Comparison of ENCODE assay signal across 15 cellular contexts in genomic region chr16:81449241-81449640, GRCh38. TPM values are rescaled to one million over a fixed set of nuclear protein-coding genes. Genes with fewer than 3 reads are reported as not detected.
DNase-seq lines count a peak whose midpoint lies in the region; ATAC-seq and TF ChIP-seq lines count a peak whose summit lies in the region.
"Had no signal": no experiment of that assay in that cellular context is flagged by ENCODE, and none has a peak within 500 bp of the region (broad histone marks: within the 10 kb centered on the region; RNA-seq: fewer than 3 reads in every experiment).

No MANE protein-coding gene starts in this region.

- no peaks in the 10 kb centered on the region for H3K9me3 Mint-ChIP-seq in brain
- H3K9me3 Mint-ChIP-seq in naive thymus-derived CD8-positive, alpha-beta T cell, result peaks cover 0 to 2% (median 0%) of the 10 kb centered on the region in 9 donors

- H3K27ac Mint-ChIP-seq in brain, result peak overlapping the region; percentile 79 to 99 (median 92)
- peak overlapping the region; percentile 60 to 94 (median 87) for H3K27ac Mint-ChIP-seq in naive thymus-derived CD8-positive, alpha-beta T cell

- peak overlapping the region; percentile 85 to 97 (median 95) for H3K4me3 Mint-ChIP-seq in brain
- H3K4me3 Mint-ChIP-seq in naive thymus-derived CD8-positive, alpha-beta T cell, result peak overlapping the region; percentile 2 to 95 (median 62)

- ATAC-seq in naive thymus-derived CD8-positive, alpha-beta T cell, result no peak
- no peak for ATAC-seq in HG02840 (IDR thresholded peaks at IDR 0.05; ENCODE audit: low FRiP score, unreplicated experiment)
- no peak for ATAC-seq in HG03378 (IDR thresholded peaks at IDR 0.05; ENCODE audit: unreplicated experiment)
- ATAC-seq in HG02885 (IDR thresholded peaks at IDR 0.05; ENCODE audit: poor library complexity, unreplicated experiment), result no peak

- peak overlapping the region; percentile 93 to 99 (median 97) for H3K4me2 ChIP-seq in BLaER1 treated with 17β-estradiol and CSF1 and Interleukin-3, amounts not matched to agents 10 nM and 100 nM

- H3K9ac ChIP-seq in BLaER1 treated with 17β-estradiol and CSF1 and Interleukin-3, amounts not matched to agents 10 nM and 100 nM, result peak overlapping the region in 2 of 11 experiments; percentile 94 to 97; a peak in 3 of 22 replicates
- H3K9ac ChIP-seq in HUES48 (ENCODE audit: low read depth, low read length), result no peak overlapping the region

- peaks cover 60 to 76% (median 70%) of the 10 kb centered on the region in 10 experiments for H3K4me1 ChIP-seq in BLaER1 treated with 17β-estradiol and CSF1 and Interleukin-3, amounts not matched to agents 10 nM and 100 nM
- H3K4me1 ChIP-seq in HUES48 (ENCODE audit: control insufficient read depth, insufficient read depth, low read length), result peaks cover 56% of the 10 kb centered on the region

- H3K27ac ChIP-seq in BLaER1 treated with 17β-estradiol and CSF1 and Interleukin-3, amounts not matched to agents 10 nM and 100 nM, result peak overlapping the region in 3 of 11 experiments; percentile 89 to 95 (median 91); a peak in 5 of 22 replicates
- peak overlapping the region; percentile 67 for H3K27ac ChIP-seq in HUES48 (ENCODE audit: low read depth, low read length)
- H3K27ac ChIP-seq: ovary, SK-N-MC had no signal

- peaks cover 0 to 70% (median 42%) of the 10 kb centered on the region in 11 experiments; a peak in 20 of 22 replicates for H3K36me3 ChIP-seq in BLaER1 treated with 17β-estradiol and CSF1 and Interleukin-3, amounts not matched to agents 10 nM and 100 nM
- no peaks in the 10 kb centered on the region for H3K36me3 ChIP-seq in HUES48 (ENCODE audit: control insufficient read depth, insufficient read depth, low read length)
- H3K36me3 ChIP-seq: ovary, suprapubic skin had no signal

- H3K9me3 ChIP-seq in BLaER1 treated with 17β-estradiol and CSF1 and Interleukin-3, amounts not matched to agents 10 nM and 100 nM (replicated peaks in 1 of 11), result peaks cover 6 to 22% (median 20%) of the 10 kb centered on the region in 11 experiments; a peak in 20 of 22 replicates
- H3K9me3 ChIP-seq in HUES48 (ENCODE audit: control insufficient read depth, insufficient read depth, low read length), result no peaks in the 10 kb centered on the region
- H3K9me3 ChIP-seq: ovary, suprapubic skin had no signal

- TF ChIP-seq CTCF in brain (conservative IDR thresholded peaks at IDR 0.05), result no peak

- peaks cover 80% of the 10 kb centered on the region for H3K4me1 Mint-ChIP-seq in brain
- peaks cover 49 to 82% (median 81%) of the 10 kb centered on the region in 4 donors for H3K4me1 Mint-ChIP-seq in naive thymus-derived CD8-positive, alpha-beta T cell

- no peaks in the 10 kb centered on the region for H3K27me3 ChIP-seq in BLaER1 treated with 17β-estradiol and CSF1 and Interleukin-3, amounts not matched to agents 10 nM and 100 nM
- no peaks in the 10 kb centered on the region for H3K27me3 ChIP-seq in HUES48 (ENCODE audit: control insufficient read depth, insufficient read depth, low read length)
- H3K27me3 ChIP-seq: ovary, suprapubic skin had no signal

- no peak for DNase-seq in naive thymus-derived CD8-positive, alpha-beta T cell
- DNase-seq in NCI-H1436 treated with DMSO at 0.1 percent for 48 hours (lab: John Stamatoyannopoulos, UW), result no peak
- DNase-seq: activated CD4-positive, CD25-positive, alpha-beta regulatory T cell; NCI-H1048; ovary; stimulated activated CD4-positive, alpha-beta T cell treated with anti-CD3 and anti-CD28 coated beads, Interleukin-12 subunit alpha, Interleukin-12 subunit beta, amount 100 ng/mL, for 4 hours had no signal

- H3K36me3 Mint-ChIP-seq in brain, result peaks cover 32% of the 10 kb centered on the region
- peaks cover 0 to 3% (median 0%) of the 10 kb centered on the region in 3 donors for H3K36me3 Mint-ChIP-seq in naive thymus-derived CD8-positive, alpha-beta T cell

- peak overlapping the region in 2 of 10 experiments; percentile 90 to 95; a peak in 3 of 20 replicates for H3K4me3 ChIP-seq in BLaER1 treated with 17β-estradiol and CSF1 and Interleukin-3, amounts not matched to agents 10 nM and 100 nM
- no peak overlapping the region for H3K4me3 ChIP-seq in HUES48 (ENCODE audit: low read depth, low read length)
- H3K4me3 ChIP-seq: lung, ovary, SK-N-MC had no signal

- H4K20me1 ChIP-seq in BLaER1 treated with 17β-estradiol and CSF1 and Interleukin-3, amounts not matched to agents 10 nM and 100 nM, result peaks cover 68 to 84% (median 78%) of the 10 kb centered on the region in 11 experiments

- H3K27me3 Mint-ChIP-seq in brain, result peaks cover 11% of the 10 kb centered on the region
- no peaks in the 10 kb centered on the region for H3K27me3 Mint-ChIP-seq in naive thymus-derived CD8-positive, alpha-beta T cell

- POLR2A ChIA-PET in naive thymus-derived CD8-positive, alpha-beta T cell (lab: Charles Lee), result no interaction called here

RNA-seq across cellular contexts. Expression of gene CMIP, which starts 4.6 kb away (rescaled TPM):
- 409 TPM for polyA plus RNA-seq in brain (ENCODE audit: insufficient read depth, low read depth, low replicate concordance)
- total RNA-seq in naive thymus-derived CD8-positive, alpha-beta T cell, result 10 to 100 TPM; 38.8 to 41.5 TPM
- 1 to 10 TPM in 1 of 3 donors, under 1 TPM in 2; 0.31 to 1.3 (median 0.65) TPM for polyA plus RNA-seq in naive thymus-derived CD8-positive, alpha-beta T cell

Comparison
In these comparisons a context has a peak if more than half of its experiments do, and no peak if none do; other contexts are left out.
1. RNA of gene CMIP, which starts 4.6 kb away (polyA plus RNA-seq): 409 TPM in brain (single experiment); 0.31 to 1.3 TPM in naive thymus-derived CD8-positive, alpha-beta T cell; every median in the first group is over 100 times any median in the second.